Comparison of ENCODE assay signal across 8 cellular contexts in genomic region chr15:56243774-56244236, GRCh38. TPM values are rescaled to one million over a fixed set of nuclear protein-coding genes. Genes with fewer than 3 reads are reported as not detected.
DNase-seq lines count a peak whose midpoint lies in the region; ATAC-seq and TF ChIP-seq lines count a peak whose summit lies in the region.

Gene RFX7 (minus strand): TSS chr15:56243879. CDS start chr15:56243285, 594 bp downstream.

- H3K4me1 Mint-ChIP-seq in nephron progenitor cell: peaks cover 61% of the 10 kb centered on the region
- H3K4me1 Mint-ChIP-seq in stimulated activated naive CD8-positive, alpha-beta T cell treated with anti-CD3 and anti-CD28 coated beads, Interleukin-15, amount 100 ng/mL, for 72 hours: peaks cover 27% of the 10 kb centered on the region

- peaks cover 21% of the 10 kb centered on the region for H3K36me3 Mint-ChIP-seq in nephron progenitor cell (ENCODE audit: low read depth)

- TF ChIP-seq CTCF in nephron progenitor cell (IDR thresholded peaks at IDR 0.05): no peak

- H3K27me3 Mint-ChIP-seq in nephron progenitor cell (ENCODE audit: low read depth, poor library complexity): no peaks in the 10 kb centered on the region
- no peaks in the 10 kb centered on the region for H3K27me3 Mint-ChIP-seq in stimulated activated naive CD8-positive, alpha-beta T cell treated with anti-CD3 and anti-CD28 coated beads, Interleukin-15, amount 100 ng/mL, for 72 hours

- peak; percentile 86 for DNase-seq in CD1c-positive myeloid dendritic cell (ENCODE audit: extremely low spot score)
- DNase-seq in HT-29 (ENCODE audit: low spot score): peak; percentile 72
- peak; percentile 93 for DNase-seq in RPMI8226
- peak; percentile 67 for DNase-seq in activated effector memory CD4-positive, alpha-beta T cell treated with Interleukin-2 at 50 U/mL for 16 hours
- peak; percentile 44 for DNase-seq in fibroblast of the conjunctiva (ENCODE audit: low read depth)
- peak; percentile 88 for DNase-seq in nephron progenitor cell
- DNase-seq in stimulated activated naive CD8-positive, alpha-beta T cell treated with anti-CD3 and anti-CD28 coated beads, Interleukin-15, amount 100 ng/mL, for 72 hours: peak; percentile 79 to 80

- peak within 1 kb of the TSS; percentile 99 for H3K4me3 Mint-ChIP-seq in nephron progenitor cell
- peak within 1 kb of the TSS; percentile 90 to 92 for H3K4me3 Mint-ChIP-seq in stimulated activated naive CD8-positive, alpha-beta T cell treated with anti-CD3 and anti-CD28 coated beads, Interleukin-15, amount 100 ng/mL, for 72 hours

- H3K9me3 Mint-ChIP-seq in nephron progenitor cell: peaks cover 14% of the 10 kb centered on the region
- H3K9me3 Mint-ChIP-seq in stimulated activated naive CD8-positive, alpha-beta T cell treated with anti-CD3 and anti-CD28 coated beads, Interleukin-15, amount 100 ng/mL, for 72 hours: no peaks in the 10 kb centered on the region

- peak; percentile 39 for ATAC-seq in GM19438 (IDR thresholded peaks at IDR 0.05; ENCODE audit: low read depth, unreplicated experiment)
- ATAC-seq in stimulated activated naive CD8-positive, alpha-beta T cell treated with anti-CD3 and anti-CD28 coated beads, Interleukin-15, amount 100 ng/mL, for 72 hours: peak; percentile 82

- peak within 1 kb of the TSS; percentile 94 for H3K27ac Mint-ChIP-seq in nephron progenitor cell
- H3K27ac Mint-ChIP-seq in stimulated activated naive CD8-positive, alpha-beta T cell treated with anti-CD3 and anti-CD28 coated beads, Interleukin-15, amount 100 ng/mL, for 72 hours: peak within 1 kb of the TSS; percentile 94 to 98

RNA-seq across cellular contexts. Expression of gene RFX7, which starts in this region (rescaled TPM):
- 3.2 and 3.5 TPM in 2 replicates for total RNA-seq in HT-29 (2014; rRNA removed; shearing (Covaris generic))

Comparison
In these comparisons a context has a peak if more than half of its experiments do, and no peak if none do; other contexts are left out.
1. Peak in every context shown above with its lines: DNase-seq and ATAC-seq.